In genomic region chr3:152243301-152243711, GRCh38 we compare ENCODE assay signal across 10 cellular contexts. TPM values are rescaled to one million over a fixed set of nuclear protein-coding genes. Genes with fewer than 3 reads are reported as not detected.
DNase-seq lines count a peak whose midpoint lies in the region; ATAC-seq and TF ChIP-seq lines count a peak whose summit lies in the region.
"Had no signal": no experiment of that assay in that cellular context is flagged by ENCODE, and none has a peak within 500 bp of the region (broad histone marks: within the 10 kb centered on the region; RNA-seq: fewer than 3 reads in every experiment).

No MANE protein-coding gene starts in this region.

- H3K9me3 ChIP-seq in PC-9 (ENCODE audit: insufficient read depth, low read depth) = no peaks in the 10 kb centered on the region; the same call in 1 of the 2 replicates
- H3K9me3 ChIP-seq: A549 had no signal

- H3K9me2 ChIP-seq in PC-9 (ENCODE audit: insufficient read depth) = peaks cover 6% of the 10 kb centered on the region

- no peak overlapping the region for H3K4me2 ChIP-seq in PC-9
- H3K4me2 ChIP-seq: A549 had no signal

- TF ChIP-seq CTCF in PC-9 (conservative IDR thresholded peaks at IDR 0.05) = no peak

- no TSS peak for BruUV-seq in PC-9 (replicated peaks; lab: Mats Ljungman, UMichigan)

- H2AFZ ChIP-seq in PC-9 = no peak overlapping the region

- no peaks in the 10 kb centered on the region for H4K20me1 ChIP-seq in PC-9 (ENCODE audit: insufficient read depth)

- CTCF ChIA-PET in PC-9 (lab: Charles Lee) = no interaction called here

- DNase-seq in activated CD4-positive, CD25-positive, alpha-beta regulatory T cell (lab: John Stamatoyannopoulos, UW) = no peak
- no peak for DNase-seq in Right ventricle myocardium inferior (ENCODE audit: missing footprints)
- DNase-seq in PC-9 = no peak
- no peak for DNase-seq in DMS53 treated with DMSO at 0.1 percent for 48 hours (lab: John Stamatoyannopoulos, UW; ENCODE audit: unreplicated experiment)
- DNase-seq: NCI-H1436 had no signal

- no peaks in the 10 kb centered on the region for H3K27me3 Mint-ChIP-seq in T-helper 1 cell treated with Interleukin-12 subunit alpha and Interleukin-12 subunit beta and Interleukin-4 antibody, amounts not matched to agents 30 μg/mL and 1 μg/mL, for 36 hours (ENCODE audit: low read depth)
- no peaks in the 10 kb centered on the region for H3K27me3 Mint-ChIP-seq in stimulated activated memory B cell treated with anti-CD40 and anti-IgM and Interleukin-4, amounts not matched to agents 10 μg/mL and 1 μg/mL and 100 μg/mL, for 72 hours

- intact Hi-C loops in Right ventricle myocardium inferior (cut with DNase I) = no loop called here
- intact Hi-C loops in PC-9 (cut with micrococcal nuclease; ENCODE audit: unreplicated experiment) = no loop called here

- no peaks in the 10 kb centered on the region for H3K79me2 ChIP-seq in PC-9 (ENCODE audit: low read depth)

- H3K9me3 Mint-ChIP-seq in T-helper 1 cell treated with Interleukin-12 subunit alpha and Interleukin-12 subunit beta and Interleukin-4 antibody, amounts not matched to agents 30 μg/mL and 1 μg/mL, for 36 hours = no peaks in the 10 kb centered on the region
- H3K9me3 Mint-ChIP-seq in stimulated activated memory B cell treated with anti-CD40 and anti-IgM and Interleukin-4, amounts not matched to agents 10 μg/mL and 1 μg/mL and 100 μg/mL, for 72 hours = no peaks in the 10 kb centered on the region

- peaks cover 42% of the 10 kb centered on the region for H3K4me1 Mint-ChIP-seq in T-helper 1 cell treated with Interleukin-12 subunit alpha and Interleukin-12 subunit beta and Interleukin-4 antibody, amounts not matched to agents 30 μg/mL and 1 μg/mL, for 36 hours (ENCODE audit: low read depth)
- peaks cover 47% of the 10 kb centered on the region for H3K4me1 Mint-ChIP-seq in stimulated activated memory B cell treated with anti-CD40 and anti-IgM and Interleukin-4, amounts not matched to agents 10 μg/mL and 1 μg/mL and 100 μg/mL, for 72 hours

- peaks cover 18% of the 10 kb centered on the region for H3K36me3 Mint-ChIP-seq in T-helper 1 cell treated with Interleukin-12 subunit alpha and Interleukin-12 subunit beta and Interleukin-4 antibody, amounts not matched to agents 30 μg/mL and 1 μg/mL, for 36 hours (ENCODE audit: low read depth)
- no peaks in the 10 kb centered on the region for H3K36me3 Mint-ChIP-seq in stimulated activated memory B cell treated with anti-CD40 and anti-IgM and Interleukin-4, amounts not matched to agents 10 μg/mL and 1 μg/mL and 100 μg/mL, for 72 hours

- POLR2A ChIA-PET in PC-9 (lab: Charles Lee; ENCODE audit: unreplicated experiment) = no interaction called here

- no peak overlapping the region for H3K27ac ChIP-seq in PC-9

- H3K4me1 ChIP-seq in PC-9 (replicated peaks; ENCODE audit: insufficient read depth) = peaks cover 24% of the 10 kb centered on the region
- H3K4me1 ChIP-seq: A549 had no signal

- no peaks in the 10 kb centered on the region for H3K36me3 ChIP-seq in PC-9 (ENCODE audit: low read depth)

- ATAC-seq in activated CD4-positive, CD25-positive, alpha-beta regulatory T cell treated with anti-CD3 and anti-CD28 coated beads, Interleukin-2, amount 50 U/mL, for 24 hours = peak; percentile 82 to 83
- ATAC-seq in HG02938 (IDR thresholded peaks at IDR 0.05; ENCODE audit: unreplicated experiment) (peak; percentile 60), Right ventricle myocardium inferior (no peak)
- peak; percentile 77 for ATAC-seq in stimulated activated memory B cell treated with anti-CD40 and anti-IgM and Interleukin-4, amounts not matched to agents 10 μg/mL and 1 μg/mL and 100 μg/mL, for 72 hours
- ATAC-seq: A549 had no signal

- peak overlapping the region; percentile 91 for H3K27ac Mint-ChIP-seq in T-helper 1 cell treated with Interleukin-12 subunit alpha and Interleukin-12 subunit beta and Interleukin-4 antibody, amounts not matched to agents 30 μg/mL and 1 μg/mL, for 36 hours
- H3K27ac Mint-ChIP-seq in stimulated activated memory B cell treated with anti-CD40 and anti-IgM and Interleukin-4, amounts not matched to agents 10 μg/mL and 1 μg/mL and 100 μg/mL, for 72 hours = peak overlapping the region; percentile 72

- H3K4me3 Mint-ChIP-seq in T-helper 1 cell treated with Interleukin-12 subunit alpha and Interleukin-12 subunit beta and Interleukin-4 antibody, amounts not matched to agents 30 μg/mL and 1 μg/mL, for 36 hours = peak overlapping the region; percentile 94
- peak overlapping the region; percentile 93 for H3K4me3 Mint-ChIP-seq in stimulated activated memory B cell treated with anti-CD40 and anti-IgM and Interleukin-4, amounts not matched to agents 10 μg/mL and 1 μg/mL and 100 μg/mL, for 72 hours

- H3K4me3 ChIP-seq in PC-9 = no peak overlapping the region
- H3K4me3 ChIP-seq: A549 had no signal

- peaks cover 19% of the 10 kb centered on the region for H3F3A ChIP-seq in PC-9 (ENCODE audit: insufficient read depth, low read depth)

- H3K27me3 ChIP-seq in PC-9 (ENCODE audit: insufficient read depth, low read depth) = no peaks in the 10 kb centered on the region

RNA-seq across cellular contexts. Expression of gene MBNL1, which starts 25.4 kb away (rescaled TPM):
- total RNA-seq in Right ventricle myocardium inferior (180 TPM), PC-9 (2021) (122 and 176 TPM in 2 replicates)
